In genomic region chr3:37944243-37944955, GRCh38 we compare ENCODE assay signal across 10 cellular contexts. TPM values are rescaled to one million over a fixed set of nuclear protein-coding genes. Genes with fewer than 3 reads are reported as not detected.
DNase-seq lines count a peak whose midpoint lies in the region; ATAC-seq and TF ChIP-seq lines count a peak whose summit lies in the region.
"Had no signal": no experiment of that assay in that cellular context is flagged by ENCODE, and none has a peak within 500 bp of the region (broad histone marks: within the 10 kb centered on the region; RNA-seq: fewer than 3 reads in every experiment).

No MANE protein-coding gene starts in this region.

- peak overlapping the region; percentile 91 for H2AK5ac ChIP-seq in mesenchymal stem cell (ENCODE audit: low read length, severe bottlenecking)

- ATAC-seq in PC-3: no peak

- peak overlapping the region; percentile 11 to 46 for H3K4ac ChIP-seq in mesenchymal stem cell (ENCODE audit: low read depth in 1 of 2, low read length in 2 of 2)

- intact Hi-C loops in thyroid gland (cut with DNase I): no loop called here
- intact Hi-C loops in PC-3 (cut with micrococcal nuclease): no loop called here

- POLR2A ChIA-PET in PC-3 (lab: Charles Lee; ENCODE audit: unreplicated experiment): no interaction called here

- H3K9me3 ChIP-seq in duodenal mucosa (ENCODE audit: control insufficient read depth in 1 of 2, low read length in 2 of 2) (no peaks in the 10 kb centered on the region), mesenchymal stem cell (ENCODE audit: control insufficient read depth, low read length) (no peaks in the 10 kb centered on the region), thyroid gland (no peaks in the 10 kb centered on the region), PC-3 (ENCODE audit: low read length) (no peaks in the 10 kb centered on the region)

- no peak overlapping the region for H3K4me2 ChIP-seq in mesenchymal stem cell (ENCODE audit: low read length, poor library complexity, severe bottlenecking)
- H3K4me2 ChIP-seq in PC-3 (ENCODE audit: low read length): no peak overlapping the region

- no peak overlapping the region for H2BK15ac ChIP-seq in mesenchymal stem cell (ENCODE audit: low read depth, poor library complexity, severe bottlenecking)

- H3F3A ChIP-seq in PC-3 (ENCODE audit: low read length, unreplicated experiment): no peaks in the 10 kb centered on the region

- H2BK120ac ChIP-seq in mesenchymal stem cell (ENCODE audit: low read depth, low read length): peak overlapping the region; percentile 35

- no peak overlapping the region for H2BK5ac ChIP-seq in mesenchymal stem cell (ENCODE audit: low read depth, low read length, poor library complexity, severe bottlenecking)

- H3K4me1 ChIP-seq in duodenal mucosa (ENCODE audit: control insufficient read depth in 1 of 2, insufficient read depth in 2 of 2, low read length in 2 of 2): peaks cover 44 to 64% of the 10 kb centered on the region in 2 donors
- H3K4me1 ChIP-seq in mesenchymal stem cell (ENCODE audit: control insufficient read depth, insufficient read depth, low read depth, low read length): peaks cover 16% of the 10 kb centered on the region
- H3K4me1 ChIP-seq in thyroid gland: peaks cover 42% of the 10 kb centered on the region in 2 donors
- peaks cover 21% of the 10 kb centered on the region for H3K4me1 ChIP-seq in PC-3 (ENCODE audit: insufficient read depth, low read length)

- H3K79me2 ChIP-seq in PC-3 (ENCODE audit: low read length): no peaks in the 10 kb centered on the region

- H3K27me3 ChIP-seq in duodenal mucosa (ENCODE audit: control insufficient read depth in 1 of 2, insufficient read depth in 2 of 2, low read length in 2 of 2): no peaks in the 10 kb centered on the region
- H3K27me3 ChIP-seq in mesenchymal stem cell (ENCODE audit: control insufficient read depth in 1 of 2, insufficient read depth in 1 of 2, low read length in 2 of 2): no peaks in the 10 kb centered on the region
- no peaks in the 10 kb centered on the region for H3K27me3 ChIP-seq in thyroid gland
- no peaks in the 10 kb centered on the region for H3K27me3 ChIP-seq in PC-3 (ENCODE audit: low read length)

- peak; percentile 19 for DNase-seq in OCI-M1 (lab: John Stamatoyannopoulos, UW)
- DNase-seq in mesenchymal stem cell: peak; percentile 74
- no peak for DNase-seq in thyroid gland
- DNase-seq in PC-3: no peak
- DNase-seq in amniotic stem cell (lab: John Stamatoyannopoulos, UW): no peak
- no peak for DNase-seq in NCI-H82 (lab: John Stamatoyannopoulos, UW)
- DNase-seq in stimulated activated naive CD4-positive, alpha-beta T cell (lab: John Stamatoyannopoulos, UW): no peak
- DNase-seq: activated naive CD8-positive, alpha-beta T cell treated with anti-CD3 and anti-CD28 coated beads, Interleukin-2, amount 10 ng/mL, durations not matched to agents 7 days and 5 days had no signal

- H3K18ac ChIP-seq in mesenchymal stem cell (ENCODE audit: low read depth in 1 of 2, low read length in 2 of 2): peak overlapping the region in 1 of 2 experiments; percentile 85

- H3K14ac ChIP-seq in mesenchymal stem cell (ENCODE audit: low read length in 2 of 2): no peak overlapping the region

- peaks cover 24% of the 10 kb centered on the region for H3K79me1 ChIP-seq in mesenchymal stem cell (replicated peaks; ENCODE audit: low read length, poor library complexity, severe bottlenecking)

- 76% methylated on average over 3 of the region's 4 CpGs for WGBS in mesenchymal stem cell
- 71 to 84% methylated on average over 4 of the region's 4 CpGs for WGBS in thyroid gland, 2 donors

- no peak overlapping the region for H4K91ac ChIP-seq in mesenchymal stem cell (ENCODE audit: low read length)

- TF ChIP-seq CTCF in thyroid gland (IDR thresholded peaks at IDR 0.05) (no peak), PC-3 (conservative IDR thresholded peaks at IDR 0.05; ENCODE audit: low read depth, low read length) (no peak)

- H3K9me2 ChIP-seq in PC-3 (replicated peaks; ENCODE audit: low read length): no peaks in the 10 kb centered on the region

- no peak for TF ChIP-seq POLR2A in thyroid gland (IDR thresholded peaks at IDR 0.05)

- H3K9ac ChIP-seq in duodenal mucosa (ENCODE audit: low read depth in 1 of 2, low read length in 2 of 2) (peak overlapping the region; percentile 26 to 30), mesenchymal stem cell (ENCODE audit: low read length) (peak overlapping the region; percentile 24), PC-3 (ENCODE audit: low read length) (no peak overlapping the region)

- peak overlapping the region; percentile 12 to 32 for H3K4me3 ChIP-seq in duodenal mucosa (ENCODE audit: low read depth in 1 of 2, low read length in 2 of 2)
- peak overlapping the region in 1 of 2 experiments; percentile 35 for H3K4me3 ChIP-seq in mesenchymal stem cell (ENCODE audit: insufficient read depth in 1 of 2, low read depth in 1 of 2, low read length in 2 of 2)
- H3K4me3 ChIP-seq in thyroid gland (replicated peaks in 1 of 3): no peak overlapping the region
- no peak overlapping the region for H3K4me3 ChIP-seq in PC-3 (ENCODE audit: low read length)
- H3K4me3 ChIP-seq: SK-N-MC had no signal

- H2AFZ ChIP-seq in mesenchymal stem cell (ENCODE audit: low read depth, low read length): no peak overlapping the region
- no peak overlapping the region for H2AFZ ChIP-seq in PC-3 (ENCODE audit: low read length)

- H3K36me3 ChIP-seq in duodenal mucosa (ENCODE audit: control insufficient read depth in 1 of 2, insufficient read depth in 2 of 2, low read length in 2 of 2) (no peaks in the 10 kb centered on the region), mesenchymal stem cell (ENCODE audit: control insufficient read depth in 1 of 2, insufficient read depth in 2 of 2, low read depth in 1 of 2, low read length in 2 of 2) (peaks cover 0 to 6% of the 10 kb centered on the region in 2 experiments), thyroid gland (no peaks in the 10 kb centered on the region), PC-3 (ENCODE audit: low read depth, low read length) (no peaks in the 10 kb centered on the region)

- H4K20me1 ChIP-seq in PC-3 (ENCODE audit: low read length): no peaks in the 10 kb centered on the region

- H2BK12ac ChIP-seq in mesenchymal stem cell (ENCODE audit: low read length in 2 of 2): peak overlapping the region; percentile 18 to 83

- H3K23ac ChIP-seq in mesenchymal stem cell (ENCODE audit: low read length in 2 of 2): no peak overlapping the region

- no TSS peak for BruUV-seq in PC-3 (replicated peaks; lab: Mats Ljungman, UMichigan)

- CTCF ChIA-PET in PC-3 (lab: Charles Lee): no interaction called here

- H3K27ac ChIP-seq in duodenal mucosa (ENCODE audit: low read depth, low read length) (peak overlapping the region; percentile 60), mesenchymal stem cell (ENCODE audit: low read length, poor library complexity, severe bottlenecking) (no peak overlapping the region), thyroid gland (peak overlapping the region in 2 of 3 donors; percentile 35 to 81), PC-3 (ENCODE audit: low read length) (no peak overlapping the region)

- H4K8ac ChIP-seq in mesenchymal stem cell (ENCODE audit: low read length): no peak overlapping the region

RNA-seq across cellular contexts. Expression of gene VILL, which starts 46.2 kb away (rescaled TPM):
- polyA plus RNA-seq in mesenchymal stem cell (2013, experiment 1 of 2): 0.98 TPM
- 1.0 TPM for polyA plus RNA-seq in mesenchymal stem cell (2013, experiment 2 of 2)
- 10 to 100 TPM in 2 of 4 donors, 1 to 10 TPM in 2; 5.5 to 13.0 (median 9.5) TPM for total RNA-seq in thyroid gland
- 0.44 and 1.8 TPM in 2 replicates for total RNA-seq in PC-3 (2014; rRNA removed)

Comparison
In these comparisons a context has a peak if more than half of its experiments do, and no peak if none do; other contexts are left out.
1. DNase-seq: peak in OCI-M1 (single experiment) and mesenchymal stem cell (single experiment); none in thyroid gland (0 of 2), PC-3 (single experiment), amniotic stem cell (single experiment), NCI-H82 (single experiment) and stimulated activated naive CD4-positive, alpha-beta T cell (0 of 6).
2. H3K27ac ChIP-seq: peak in duodenal mucosa (single experiment) and thyroid gland (2 of 3); none in mesenchymal stem cell (single experiment) and PC-3 (single experiment).
3. H3K4me3 ChIP-seq: peak in duodenal mucosa (2 of 2); none in thyroid gland (0 of 3) and PC-3 (single experiment).